Comparison of ENCODE assay signal across 27 cellular contexts in the genomic region with DNA sequence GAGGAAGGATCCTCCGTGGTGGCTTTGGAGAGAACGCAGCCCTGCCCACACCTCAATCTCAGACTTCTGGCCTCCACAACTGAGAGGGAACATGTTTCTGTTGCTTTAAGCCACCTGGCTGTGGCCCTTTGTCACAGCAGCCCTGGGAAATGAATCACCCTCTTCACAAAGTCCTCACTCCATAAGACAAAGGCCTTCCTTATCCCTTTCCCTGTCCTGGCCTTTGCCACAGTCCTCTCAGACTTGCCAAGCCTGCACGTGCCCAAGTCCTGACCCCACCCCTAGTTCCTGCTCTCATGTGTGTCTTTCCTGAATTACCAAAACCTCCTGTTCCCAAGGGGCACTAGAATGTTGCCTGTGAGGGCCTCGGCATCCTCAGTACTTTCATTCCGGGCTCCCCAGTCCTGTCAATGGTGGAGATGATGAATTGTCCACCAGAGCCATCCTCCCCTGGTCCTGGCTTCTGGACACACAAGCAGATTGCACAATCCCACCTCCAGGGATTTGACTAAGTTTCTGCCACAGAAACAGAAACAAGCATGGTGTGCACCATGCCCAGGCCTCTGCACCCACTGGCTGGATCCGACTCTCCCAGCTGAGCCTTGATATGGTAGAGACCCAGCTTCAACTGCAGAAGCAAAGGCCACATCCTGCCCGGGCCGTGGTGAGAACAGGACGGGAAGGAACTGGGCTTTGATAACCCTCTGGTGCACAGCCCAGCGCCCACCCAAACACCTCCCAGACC.
A peak's percentile ranks its signal among the peaks of the same experiment; 100 is the strongest.
DNase-seq lines count a peak whose midpoint lies in the region; ATAC-seq, FAIRE-seq and TF ChIP-seq lines count a peak whose summit lies in the region.
"Had no signal": no experiment of that assay in that cellular context is flagged by ENCODE, and none has a peak within 500 bp of the region (broad histone marks: within the 10 kb centered on the region; RNA-seq: fewer than 3 reads in every experiment).

No MANE protein-coding gene starts in this region.

- ATAC-seq in Right ventricle myocardium inferior (peak; percentile 55), heart left ventricle (no peak)
- ATAC-seq: GM12878, GM23338, left colon, upper lobe of right lung had no signal

- FAIRE-seq in small intestine (lab: Jason Lieb, UNC), result no peak
- FAIRE-seq: G401.6, GM12878, RCC 7860 had no signal

- H3K27ac ChIP-seq in heart left ventricle, result no peak overlapping the region
- H3K27ac ChIP-seq in small intestine (ENCODE audit: low read depth in 1 of 2, low read length in 1 of 2), result no peak overlapping the region
- H3K27ac ChIP-seq: neural progenitor cell, prostate gland, upper lobe of right lung had no signal

- TF ChIP-seq POLR2A in heart left ventricle (IDR thresholded peaks at IDR 0.05), result no peak

- H3K4me1 ChIP-seq in heart left ventricle (no peaks in the 10 kb centered on the region), small intestine (ENCODE audit: control insufficient read depth in 2 of 2, insufficient read depth in 1 of 2, low read depth in 1 of 2, low read length in 1 of 2) (no peaks in the 10 kb centered on the region)
- H3K4me1 ChIP-seq: neural progenitor cell, prostate gland, upper lobe of right lung had no signal

- no peaks in the 10 kb centered on the region for H3K36me3 ChIP-seq in heart left ventricle
- H3K36me3 ChIP-seq in small intestine (ENCODE audit: control insufficient read depth in 2 of 2, insufficient read depth in 2 of 2, low read length in 2 of 2), result no peaks in the 10 kb centered on the region
- H3K36me3 ChIP-seq: neural progenitor cell, prostate gland, upper lobe of right lung had no signal

- H3K4me3 ChIP-seq in heart left ventricle, result no peak overlapping the region
- H3K4me3 ChIP-seq in fibroblast of villous mesenchyme (ENCODE audit: low read depth, low read length), result no peak overlapping the region
- no peak overlapping the region for H3K4me3 ChIP-seq in small intestine (ENCODE audit: low read depth in 1 of 2, low read length in 2 of 2)
- H3K4me3 ChIP-seq: GM12878, GM23338, neural progenitor cell, prostate gland, upper lobe of right lung had no signal

- 63 to 72% (median 68%) methylated on average over 10 of the region's 10 CpGs for WGBS in heart left ventricle, 4 donors
- WGBS in small intestine, 3 donors, result 65 to 71% (median 66%) methylated on average over 10 of the region's 10 CpGs

- TF ChIP-seq CTCF in heart left ventricle (IDR thresholded peaks at IDR 0.05) (no peak), fibroblast of villous mesenchyme (IDR thresholded peaks at IDR 0.05; ENCODE audit: insufficient read depth, low read depth, low read length) (no peak)

- H3K27me3 ChIP-seq in heart left ventricle (peaks cover 0 to 26% (median 3%) of the 10 kb centered on the region in 9 donors), small intestine (ENCODE audit: control insufficient read depth in 2 of 2, insufficient read depth in 2 of 2, low read length in 2 of 2) (no peaks in the 10 kb centered on the region)
- H3K27me3 ChIP-seq: neural progenitor cell, upper lobe of right lung had no signal

- H3K9me3 ChIP-seq in heart left ventricle (no peaks in the 10 kb centered on the region), small intestine (ENCODE audit: control insufficient read depth, low read depth) (no peaks in the 10 kb centered on the region)
- H3K9me3 ChIP-seq: prostate gland, upper lobe of right lung had no signal

- intact Hi-C loops in Right ventricle myocardium inferior (cut with DNase I) (no loop called here), heart left ventricle (cut with DNase I) (loop anchor here in 1 of 10 donors (10.0 kb wide), 1 partner anchor 89 kb away; no protein-coding TSS in a partner anchor)

- no peak for DNase-seq in Right ventricle myocardium inferior (ENCODE audit: missing footprints)
- DNase-seq in heart left ventricle, result no peak
- peak; percentile 33 for DNase-seq in RPMI7951 (ENCODE audit: low read depth)
- peak; percentile 32 for DNase-seq in fibroblast of villous mesenchyme (ENCODE audit: low read depth)
- DNase-seq in small intestine, result peak; percentile 3
- no peak for DNase-seq in activated effector memory CD4-positive, alpha-beta T cell treated with anti-CD3 and anti-CD28 coated beads, Interleukin-2, amount 50 U/mL, for 16 hours
- DNase-seq in activated naive CD4-positive, alpha-beta T cell (lab: John Stamatoyannopoulos, UW), result no peak
- no peak for DNase-seq in DMS79 (lab: John Stamatoyannopoulos, UW)
- DNase-seq: 8988T; activated B cell treated with CpG ODN at 0.5 μM for 24 hours; activated CD4-positive, alpha-beta memory T cell treated with anti-CD3 and anti-CD28 coated beads for 36 hours; activated gamma-delta T cell treated with Interleukin-2 at 50 U/mL for 16 hours; activated T-cell treated with anti-CD3 and anti-CD28 coated beads for 4 hours; amniotic stem cell; caudate nucleus; left colon; NCI-H1105 treated with DMSO at 0.1 percent for 48 hours; NCI-H446 treated with DMSO at 0.1 percent for 48 hours; NK-92 treated with Interleukin-12 subunit alpha and Interleukin-12 subunit beta, amount 100 ng/mL, for 24 hours; T-helper 9 cell; upper lobe of right lung had no signal

Comparison
In these comparisons a context has a peak if more than half of its experiments do, and no peak if none do; other contexts are left out.
1. DNase-seq: peak in RPMI7951 (single experiment), fibroblast of villous mesenchyme (single experiment) and small intestine (single experiment); none in Right ventricle myocardium inferior (single experiment), heart left ventricle (0 of 5), activated effector memory CD4-positive, alpha-beta T cell treated with anti-CD3 and anti-CD28 coated beads, Interleukin-2, amount 50 U/mL, for 16 hours (single experiment), activated naive CD4-positive, alpha-beta T cell (0 of 4) and DMS79 (single experiment).